In the genomic region with DNA sequence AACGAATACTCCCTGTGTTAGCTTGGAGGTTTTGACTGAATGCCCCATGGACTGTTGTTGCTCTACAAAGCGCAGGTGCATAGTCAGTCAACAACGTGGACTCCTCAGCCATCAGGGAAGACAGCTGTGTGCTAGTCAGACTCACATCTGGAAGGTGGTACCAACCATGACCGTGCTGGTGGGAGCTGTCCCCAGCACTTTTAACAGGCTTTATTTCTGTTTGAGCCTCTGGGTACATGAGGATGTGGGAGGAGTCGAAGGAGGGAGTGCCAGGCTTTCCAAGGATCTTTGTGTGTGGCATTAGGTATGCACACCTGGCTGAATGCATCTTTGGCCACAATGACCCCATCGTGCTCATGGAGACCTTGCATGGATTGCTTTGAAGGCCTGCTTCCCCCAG, we compare ENCODE assay signal across 19 cellular contexts. TPM values are rescaled to one million over a fixed set of nuclear protein-coding genes. Genes with fewer than 3 reads are reported as not detected.
"Had no signal": no experiment of that assay in that cellular context is flagged by ENCODE, and none has a peak within 500 bp of the region (broad histone marks: within the 10 kb centered on the region; RNA-seq: fewer than 3 reads in every experiment).

No MANE protein-coding gene starts in this region.

- H3K36me3 ChIP-seq: cardiac muscle cell, SJSA1 had no signal

- H3K4me1 ChIP-seq: SJSA1 had no signal

- H3K27ac ChIP-seq: cardiac muscle cell, SJSA1 had no signal

- DNase-seq: activated B cell treated with CpG ODN at 0.5 μM for 24 hours; activated CD4-positive, alpha-beta memory T cell treated with anti-CD3 and anti-CD28 coated beads for 36 hours; activated CD4-positive, alpha-beta T cell treated with anti-CD3 and anti-CD28 coated beads, Interleukin-2, amount 10 ng/mL, durations not matched to agents 7 days and 5 days; activated CD8-positive, alpha-beta memory T cell treated with anti-CD3 and anti-CD28 coated beads for 24 hours; activated gamma-delta T cell; activated T-cell treated with anti-CD3 and anti-CD28 coated beads, Interleukin-2, amount 50 U/mL, for 48 hours; amygdala; NCI-H1105; NCI-H1694 treated with DMSO at 0.1 percent for 48 hours; NCI-H2029 treated with DMSO at 0.1 percent for 48 hours; NCI-H510A; SHP77; T-helper 17 cell; T-helper 9 cell had no signal

- H3K4me3 ChIP-seq: cardiac muscle cell, SJSA1 had no signal

- ATAC-seq: activated T-helper 17 cell treated with anti-CD3 and anti-CD28 coated beads, Interleukin-2, amount 50 U/mL, for 72 hours; T-helper 17 cell had no signal

- H3K9me3 ChIP-seq: SJSA1 had no signal

RNA-seq across cellular contexts. Expression of a gene that starts 6.6 kb away (rescaled TPM):
- total RNA-seq: activated B cell treated with CpG ODN at 0.5 μM for 24 hours; activated CD4-positive, alpha-beta memory T cell treated with anti-CD3 and anti-CD28 coated beads for 36 hours; activated CD4-positive, alpha-beta T cell treated with anti-CD3 and anti-CD28 coated beads, Interleukin-2, amount 10 ng/mL, durations not matched to agents 7 days and 5 days; activated naive CD4-positive, alpha-beta T cell treated with anti-CD3 and anti-CD28 coated beads for 36 hours; activated T-helper 17 cell treated with anti-CD3 and anti-CD28 coated beads, Interleukin-2, amount 50 U/mL, for 72 hours; MCF 10A; SJSA1; T-helper 17 cell had no signal
